ENCODE assay signal across 1 cellular context in the genomic region with DNA sequence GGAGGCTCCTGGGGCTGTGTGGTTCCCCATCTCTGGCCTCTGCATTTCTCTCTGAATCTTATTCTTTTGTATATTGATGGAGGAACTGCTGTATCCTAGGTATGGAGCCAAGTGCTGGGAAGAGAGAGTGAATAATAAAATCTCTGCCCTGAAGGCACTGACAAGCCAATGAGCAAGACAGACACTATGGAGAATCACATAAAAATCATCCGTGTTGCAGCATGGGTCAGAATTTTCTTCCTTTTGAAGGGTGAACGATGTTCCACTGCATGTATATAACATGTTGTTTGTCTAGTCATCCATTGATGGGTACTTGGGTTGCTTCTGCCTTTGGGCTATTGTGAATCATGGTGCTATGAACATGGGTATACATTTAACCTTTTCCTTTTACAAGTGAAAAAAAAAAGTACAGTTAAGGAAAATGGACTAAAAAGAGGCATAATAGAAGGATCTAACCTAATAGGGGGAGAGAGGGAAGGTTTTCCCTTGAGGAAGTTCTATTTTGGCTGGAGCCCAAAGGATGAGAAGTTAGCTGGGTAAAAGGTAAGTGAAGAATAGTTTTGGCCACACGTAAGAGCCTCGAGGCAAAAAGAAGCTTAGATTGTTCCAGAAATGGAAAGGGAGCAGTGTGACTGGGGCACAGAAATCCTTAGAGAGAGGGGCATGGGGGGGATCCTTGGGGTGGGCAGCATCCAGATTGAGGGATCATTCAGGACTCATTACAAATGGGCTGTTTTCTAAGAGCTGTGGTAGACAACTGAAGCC.
TF ChIP-seq lines count a peak whose summit lies in the region.

No MANE protein-coding gene starts in this region.

TF ChIP-seq in IMR-90, 13 proteins besides CTCF, POLR2A, EP300 and RAD21:
- TF ChIP-seq CHD1 (IDR thresholded peaks at IDR 0.05; ENCODE audit: low read depth, low read length): no peak
- TF ChIP-seq RCOR1 (IDR thresholded peaks at IDR 0.05; ENCODE audit: insufficient replicate concordance, low read length): no peak
